ENCODE assay signal across 18 cellular contexts in the genomic region with DNA sequence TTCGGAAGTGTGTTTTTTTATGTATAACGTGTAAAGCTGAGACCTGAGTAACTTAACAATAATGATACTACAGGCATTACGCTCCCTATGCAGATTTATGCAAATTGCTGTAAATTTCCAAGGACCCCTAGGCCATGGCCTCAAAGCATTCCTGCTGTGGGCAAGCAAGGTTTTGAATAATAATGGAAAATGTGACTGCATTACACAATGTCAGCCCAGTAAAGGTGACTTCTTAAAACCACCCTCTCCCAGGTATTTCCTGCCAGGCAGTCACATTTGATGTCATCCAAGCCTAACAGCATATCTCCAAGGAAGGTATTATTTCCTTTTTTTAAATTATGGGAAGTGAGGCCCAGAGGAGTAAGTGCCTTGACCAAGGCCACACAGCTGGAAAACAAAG.
DNase-seq lines count a peak whose midpoint lies in the region; ATAC-seq, FAIRE-seq and TF ChIP-seq lines count a peak whose summit lies in the region.
"Had no signal": no experiment of that assay in that cellular context is flagged by ENCODE, and none has a peak within 500 bp of the region (broad histone marks: within the 10 kb centered on the region; RNA-seq: fewer than 3 reads in every experiment).

No MANE protein-coding gene starts in this region.

- H4K91ac ChIP-seq in H1 (replicated peaks; ENCODE audit: insufficient read length, low read length): no peak overlapping the region

- H3K14ac ChIP-seq in H1 (ENCODE audit: insufficient read length): no peak overlapping the region

- H3K56ac ChIP-seq in H1 (replicated peaks; ENCODE audit: insufficient read length, low read depth, low read length): no peak overlapping the region

- CTCF ChIA-PET in H1 (lab: Charles Lee; ENCODE audit: partially characterized antibody): no interaction called here

- H3K4me1 ChIP-seq in HUES48 (ENCODE audit: control insufficient read depth, insufficient read depth, low read length) (peaks cover 11% of the 10 kb centered on the region), H1 (replicated peaks in 1 of 4; ENCODE audit: control insufficient read depth in 3 of 4, insufficient read depth in 4 of 4, low read length in 3 of 4) (peaks cover 0 to 2% (median 0%) of the 10 kb centered on the region in 4 experiments; a peak in 3 of 7 replicates), iPS DF 6.9 (ENCODE audit: control insufficient read depth, insufficient read depth, low read length) (no peaks in the 10 kb centered on the region)
- H3K4me1 ChIP-seq: BLaER1, Caco-2 had no signal

- H2AK5ac ChIP-seq in H1 (ENCODE audit: low read depth, low read length): no peak overlapping the region

- H2BK5ac ChIP-seq in H1 (ENCODE audit: low read depth, low read length): no peak overlapping the region; the same call in 1 of the 2 replicates

- peak; percentile 98 for FAIRE-seq in H1 (lab: Jason Lieb, UNC)
- FAIRE-seq: GM18507, K562 had no signal

- TF ChIP-seq RAD21 in H1 (IDR thresholded peaks at IDR 0.05 in 1 of 2, conservative IDR thresholded peaks at IDR 0.05 in 1 of 2; ENCODE audit: low read depth in 2 of 2, low read length in 2 of 2): peak in 1 of 2 experiments; percentile 5; a peak in 1 of 4 replicates

- H3K36me3 ChIP-seq in HUES48 (ENCODE audit: control insufficient read depth, insufficient read depth, low read length): no peaks in the 10 kb centered on the region
- no peaks in the 10 kb centered on the region for H3K36me3 ChIP-seq in H1 (ENCODE audit: control insufficient read depth in 2 of 4, insufficient read depth in 4 of 4, low read length in 3 of 4)
- no peaks in the 10 kb centered on the region for H3K36me3 ChIP-seq in iPS DF 6.9 (ENCODE audit: control insufficient read depth, insufficient read depth, low read length)
- H3K36me3 ChIP-seq: BLaER1 had no signal

- no peaks in the 10 kb centered on the region for H3K23me2 ChIP-seq in H1 (ENCODE audit: low read depth, low read length)

- TF ChIP-seq CTCF in H1 (IDR thresholded peaks at IDR 0.05; ENCODE audit: control extremely low read depth in 1 of 3, insufficient read depth in 1 of 3, low read depth in 1 of 3, low read length in 3 of 3): no peak

- H3K9ac ChIP-seq in HUES48 (ENCODE audit: low read depth, low read length) (no peak overlapping the region), H1 (replicated peaks in 1 of 4; ENCODE audit: extremely low read depth in 1 of 4, low read depth in 3 of 4, low read length in 3 of 4) (no peak overlapping the region)
- H3K9ac ChIP-seq: BLaER1, GM23248 had no signal

- no peak overlapping the region for H4K8ac ChIP-seq in H1 (ENCODE audit: extremely low read depth, insufficient read depth, low read length)

- H2AFZ ChIP-seq in H1 (ENCODE audit: low read length): no peak overlapping the region
- H2AFZ ChIP-seq: GM23248 had no signal

- H2BK15ac ChIP-seq in H1 (ENCODE audit: low read length): no peak overlapping the region

- H4K5ac ChIP-seq in H1 (ENCODE audit: insufficient read length, low read depth, low read length): no peak overlapping the region

- 15% methylated on average over 3 of the region's 3 CpGs; no CpG with 5 or more reads in 1 of the 2 experiments for WGBS in H1 (ENCODE audit: extremely low coverage in 1 of 2, insufficient coverage in 1 of 2, insufficient read length in 1 of 2, insufficient replicate concordance in 2 of 2, low coverage in 1 of 2, low lambda C conversion rate in 2 of 2, missing lambda C conversion rate in 1 of 2), 2 experiments
- no CpG with 5 or more reads among the region's 3 CpGs for WGBS in iPS DF 6.9 (ENCODE audit: insufficient coverage, insufficient read length)

- peaks cover 9% of the 10 kb centered on the region; the same call in 1 of the 2 replicates for H3K9me3 ChIP-seq in HUES48 (ENCODE audit: control insufficient read depth, insufficient read depth, low read length)
- H3K9me3 ChIP-seq in H1 (ENCODE audit: insufficient read depth in 2 of 2, low read depth in 1 of 2, low read length in 1 of 2): peaks cover 0 to 6% of the 10 kb centered on the region in 2 experiments; a peak in 3 of 4 replicates
- H3K9me3 ChIP-seq in iPS DF 6.9 (ENCODE audit: control insufficient read depth, insufficient read depth, low read length): no peaks in the 10 kb centered on the region
- H3K9me3 ChIP-seq: Caco-2 had no signal

- 0 out of 2 replicates have a peak overlapping the region, but pooled peaks have one; percentile 31 for H3K4me3 ChIP-seq in HUES48 (ENCODE audit: low read depth, low read length)
- peak overlapping the region in 1 of 4 experiments; percentile 16; a peak in 1 of 8 replicates for H3K4me3 ChIP-seq in H1 (ENCODE audit: extremely low read depth in 1 of 4, insufficient read depth in 2 of 4, low read depth in 3 of 4, low read length in 4 of 4)
- no peak overlapping the region for H3K4me3 ChIP-seq in iPS DF 6.9 (ENCODE audit: low read length)
- H3K4me3 ChIP-seq: BLaER1, GM23248, K562 had no signal

- POLR2A ChIA-PET in H1 (lab: Charles Lee; ENCODE audit: partially characterized antibody): no interaction called here

- no peak overlapping the region for H2BK20ac ChIP-seq in H1 (ENCODE audit: low read length)

- H3K27me3 ChIP-seq in HUES48 (ENCODE audit: control insufficient read depth, insufficient read depth, low read length) (no peaks in the 10 kb centered on the region), H1 (replicated peaks in 1 of 4; ENCODE audit: control insufficient read depth in 3 of 4, extremely low read depth in 1 of 4, insufficient read depth in 3 of 4, low read length in 3 of 4) (no peaks in the 10 kb centered on the region), iPS DF 6.9 (ENCODE audit: control insufficient read depth, insufficient read depth, low read length) (no peaks in the 10 kb centered on the region)
- H3K27me3 ChIP-seq: BLaER1 had no signal

- H3K79me1 ChIP-seq in H1 (ENCODE audit: low read depth, low read length): no peaks in the 10 kb centered on the region

- DNase-seq in ELF-1 (ENCODE audit: low read depth, low spot score) (peak; percentile 58), H1 (ENCODE audit: low read depth in 1 of 2, low spot score in 2 of 2) (peak in 1 of 2 experiments; percentile 33), iPS DF 6.9 (ENCODE audit: low read depth, low spot score) (peak; percentile 43), activated T-cell treated with anti-CD3 and anti-CD28 coated beads for 4 hours (no peak)
- DNase-seq: 8988T; AML-193; Caco-2; CD8-positive, alpha-beta memory T cell; DND-41; GF-D8; GM23248 had no signal

- peak overlapping the region; percentile 19 to 32; a peak in 3 of 4 replicates for H3K4me2 ChIP-seq in H1 (ENCODE audit: insufficient read depth in 1 of 2, low read depth in 2 of 2, low read length in 2 of 2)
- H3K4me2 ChIP-seq: BLaER1 had no signal

- no peak overlapping the region for H2BK120ac ChIP-seq in H1 (replicated peaks; ENCODE audit: low read depth, low read length)

- H2BK12ac ChIP-seq in H1 (ENCODE audit: low read depth, low read length): no peak overlapping the region

- H3K4ac ChIP-seq in H1 (replicated peaks; ENCODE audit: insufficient read length, low read depth, low read length): no peak overlapping the region

- no peak for TF ChIP-seq EP300 in H1 (IDR thresholded peaks at IDR 0.05; ENCODE audit: borderline replicate concordance in 1 of 2, low read depth in 2 of 2, low read length in 2 of 2)

- no peaks in the 10 kb centered on the region for H4K20me1 ChIP-seq in H1 (replicated peaks in 1 of 2; ENCODE audit: control insufficient read depth in 1 of 2, insufficient read depth in 2 of 2, low read length in 2 of 2)
- H4K20me1 ChIP-seq: BLaER1 had no signal

- H3K27ac ChIP-seq in HUES48 (ENCODE audit: low read depth, low read length) (peak overlapping the region; percentile 78), H1 (ENCODE audit: low read depth, low read length) (peak overlapping the region; percentile 14; the same call in 1 of the 2 replicates), iPS DF 6.9 (ENCODE audit: low read length) (no peak overlapping the region)
- H3K27ac ChIP-seq: BLaER1, GM23248 had no signal

- no peak overlapping the region for H3K23ac ChIP-seq in H1 (ENCODE audit: insufficient read length)

- TF ChIP-seq POLR2A in H1 (IDR thresholded peaks at IDR 0.05; ENCODE audit: control extremely low read depth in 1 of 2, low read depth in 2 of 2, low read length in 2 of 2): no peak

- ATAC-seq in HG02571 (IDR thresholded peaks at IDR 0.05; ENCODE audit: unreplicated experiment): no peak
- no peak for ATAC-seq in HG03432 (IDR thresholded peaks at IDR 0.05; ENCODE audit: unreplicated experiment)
- no peak for ATAC-seq in GM18498 (IDR thresholded peaks at IDR 0.05; ENCODE audit: unreplicated experiment)
- ATAC-seq: K562 had no signal

- no peaks in the 10 kb centered on the region for H3K79me2 ChIP-seq in H1 (ENCODE audit: control insufficient read depth in 1 of 2, insufficient read depth in 2 of 2, low read length in 2 of 2)

- H3K18ac ChIP-seq in H1 (ENCODE audit: extremely low read depth, low read length): no peak overlapping the region

TF ChIP-seq in H1, 55 proteins besides CTCF, POLR2A, EP300 and RAD21 (continues in another document):
- TF ChIP-seq POLR2AphosphoS5 (IDR thresholded peaks at IDR 0.05; ENCODE audit: low read depth, low read length): no peak
- peak; percentile 56; the same call in 1 of the 2 replicates for TF ChIP-seq TEAD4 (IDR thresholded peaks at IDR 0.05; ENCODE audit: low read depth, low read length)
- TF ChIP-seq KDM5A (IDR thresholded peaks at IDR 0.05; ENCODE audit: low read length): no peak
- TF ChIP-seq BRCA1 (IDR thresholded peaks at IDR 0.05; ENCODE audit: low read depth, low read length): no peak
- no peak for TF ChIP-seq NANOG (IDR thresholded peaks at IDR 0.05; ENCODE audit: insufficient read depth, low read depth, low read length, poor library complexity, severe bottlenecking)
- no peak for TF ChIP-seq BACH1 (IDR thresholded peaks at IDR 0.05; ENCODE audit: low read length)
- no peak for TF ChIP-seq MAFK (IDR thresholded peaks at IDR 0.05; ENCODE audit: low read depth, low read length)
- TF ChIP-seq HDAC6 (IDR thresholded peaks at IDR 0.05; ENCODE audit: low read depth, low read length): no peak
- TF ChIP-seq TCF12 (IDR thresholded peaks at IDR 0.05; ENCODE audit: low read depth, low read length): no peak
- no peak for TF ChIP-seq TBP (IDR thresholded peaks at IDR 0.05; ENCODE audit: low read depth, low read length)
- TF ChIP-seq, protein P1, sequence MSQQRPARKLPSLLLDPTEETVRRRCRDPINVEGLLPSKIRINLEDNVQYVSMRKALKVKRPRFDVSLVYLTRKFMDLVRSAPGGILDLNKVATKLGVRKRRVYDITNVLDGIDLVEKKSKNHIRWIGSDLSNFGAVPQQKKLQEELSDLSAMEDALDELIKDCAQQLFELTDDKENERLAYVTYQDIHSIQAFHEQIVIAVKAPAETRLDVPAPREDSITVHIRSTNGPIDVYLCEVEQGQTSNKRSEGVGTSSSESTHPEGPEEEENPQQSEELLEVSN (IDR thresholded peaks at IDR 0.05): no peak
- no peak for TF ChIP-seq SUZ12 (IDR thresholded peaks at IDR 0.05; ENCODE audit: low read length)
- TF ChIP-seq POU5F1 (IDR thresholded peaks at IDR 0.05; ENCODE audit: low read depth, low read length): peak; percentile 71
- no peak for TF ChIP-seq SIN3A (conservative IDR thresholded peaks at IDR 0.05 in 1 of 2, IDR thresholded peaks at IDR 0.05 in 1 of 2; ENCODE audit: low read depth in 1 of 2, low read length in 2 of 2)
- TF ChIP-seq CEBPB (IDR thresholded peaks at IDR 0.05; ENCODE audit: low read depth, low read length): peak; percentile 92
